In the genomic region with DNA sequence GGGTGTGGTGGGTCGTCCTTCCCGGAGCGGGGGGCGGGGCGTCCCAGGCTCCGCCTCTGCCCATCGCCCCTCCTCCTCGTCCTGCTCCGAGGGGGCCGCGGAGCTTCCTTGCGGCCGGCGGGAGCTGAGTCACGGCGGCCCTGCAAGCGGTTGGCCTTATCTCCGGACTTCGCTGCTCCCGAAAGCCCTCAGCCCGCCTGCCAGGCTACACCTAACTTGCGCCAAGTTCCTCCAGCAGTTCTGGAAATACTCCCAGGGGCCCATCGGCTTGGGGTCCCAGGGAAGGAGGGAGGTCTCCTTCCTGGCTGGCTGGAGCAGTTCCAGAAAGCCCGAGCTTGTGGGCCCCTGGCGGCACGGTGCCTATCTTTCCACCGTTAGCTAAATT, we compare ENCODE assay signal across 2 cellular contexts.
TF ChIP-seq lines count a peak whose summit lies in the region.

No MANE protein-coding gene starts in this region.

TF ChIP-seq in IMR-90, 13 proteins besides CTCF, POLR2A, EP300 and RAD21:
- TF ChIP-seq MAZ (IDR thresholded peaks at IDR 0.05; ENCODE audit: borderline replicate concordance, low read depth, low read length) (peak; percentile 100), MAFK (IDR thresholded peaks at IDR 0.05; ENCODE audit: low read depth, low read length) (no peak), RCOR1 (IDR thresholded peaks at IDR 0.05; ENCODE audit: insufficient replicate concordance, low read length) (peak; percentile 28), FOS (IDR thresholded peaks at IDR 0.05; ENCODE audit: low read depth, low read length) (peak; percentile 73), SMC3 (IDR thresholded peaks at IDR 0.05; ENCODE audit: low read depth, low read length) (no peak; the same call in 1 of the 2 replicates), CEBPB (IDR thresholded peaks at IDR 0.05; ENCODE audit: low read depth, low read length) (no peak), RFX5 (IDR thresholded peaks at IDR 0.05; ENCODE audit: low read depth, low read length) (no peak), NFE2L2 (IDR thresholded peaks at IDR 0.05; ENCODE audit: low read depth, low read length) (no peak; the same call in 1 of the 2 replicates), BHLHE40 (IDR thresholded peaks at IDR 0.05; ENCODE audit: low read depth, low read length) (no peak; the same call in 1 of the 2 replicates)
- TF ChIP-seq, protein P1, sequence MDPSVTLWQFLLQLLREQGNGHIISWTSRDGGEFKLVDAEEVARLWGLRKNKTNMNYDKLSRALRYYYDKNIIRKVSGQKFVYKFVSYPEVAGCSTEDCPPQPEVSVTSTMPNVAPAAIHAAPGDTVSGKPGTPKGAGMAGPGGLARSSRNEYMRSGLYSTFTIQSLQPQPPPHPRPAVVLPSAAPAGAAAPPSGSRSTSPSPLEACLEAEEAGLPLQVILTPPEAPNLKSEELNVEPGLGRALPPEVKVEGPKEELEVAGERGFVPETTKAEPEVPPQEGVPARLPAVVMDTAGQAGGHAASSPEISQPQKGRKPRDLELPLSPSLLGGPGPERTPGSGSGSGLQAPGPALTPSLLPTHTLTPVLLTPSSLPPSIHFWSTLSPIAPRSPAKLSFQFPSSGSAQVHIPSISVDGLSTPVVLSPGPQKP (IDR thresholded peaks at IDR 0.05; ENCODE audit: borderline replicate concordance, low read depth, low read length): no peak
- TF ChIP-seq, protein P2, sequence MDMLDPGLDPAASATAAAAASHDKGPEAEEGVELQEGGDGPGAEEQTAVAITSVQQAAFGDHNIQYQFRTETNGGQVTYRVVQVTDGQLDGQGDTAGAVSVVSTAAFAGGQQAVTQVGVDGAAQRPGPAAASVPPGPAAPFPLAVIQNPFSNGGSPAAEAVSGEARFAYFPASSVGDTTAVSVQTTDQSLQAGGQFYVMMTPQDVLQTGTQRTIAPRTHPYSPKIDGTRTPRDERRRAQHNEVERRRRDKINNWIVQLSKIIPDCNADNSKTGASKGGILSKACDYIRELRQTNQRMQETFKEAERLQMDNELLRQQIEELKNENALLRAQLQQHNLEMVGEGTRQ (IDR thresholded peaks at IDR 0.05; ENCODE audit: low read depth, low read length): no peak

TF ChIP-seq in SK-N-SH treated with all-trans-retinoic acid at 6 μM for 48 hours, 23 proteins besides CTCF, POLR2A, EP300 and RAD21:
- 0 out of 2 replicates have a peak, but pooled peaks have one; percentile 80 for TF ChIP-seq GLIS3 (CRISPR knock-in tag; IDR thresholded peaks at IDR 0.05)
- TF ChIP-seq, protein P3, sequence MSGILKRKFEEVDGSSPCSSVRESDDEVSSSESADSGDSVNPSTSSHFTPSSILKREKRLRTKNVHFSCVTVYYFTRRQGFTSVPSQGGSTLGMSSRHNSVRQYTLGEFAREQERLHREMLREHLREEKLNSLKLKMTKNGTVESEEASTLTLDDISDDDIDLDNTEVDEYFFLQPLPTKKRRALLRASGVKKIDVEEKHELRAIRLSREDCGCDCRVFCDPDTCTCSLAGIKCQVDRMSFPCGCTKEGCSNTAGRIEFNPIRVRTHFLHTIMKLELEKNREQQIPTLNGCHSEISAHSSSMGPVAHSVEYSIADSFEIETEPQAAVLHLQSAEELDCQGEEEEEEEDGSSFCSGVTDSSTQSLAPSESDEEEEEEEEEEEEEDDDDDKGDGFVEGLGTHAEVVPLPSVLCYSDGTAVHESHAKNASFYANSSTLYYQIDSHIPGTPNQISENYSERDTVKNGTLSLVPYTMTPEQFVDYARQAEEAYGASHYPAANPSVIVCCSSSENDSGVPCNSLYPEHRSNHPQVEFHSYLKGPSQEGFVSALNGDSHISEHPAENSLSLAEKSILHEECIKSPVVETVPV (CRISPR knock-in tag; IDR thresholded peaks at IDR 0.05): no peak
- TF ChIP-seq ZFP3 (CRISPR knock-in tag; IDR thresholded peaks at IDR 0.05): peak; percentile 57; the same call in 1 of the 2 replicates
